Comparison of ENCODE assay signal across 1 cellular context in the genomic region with DNA sequence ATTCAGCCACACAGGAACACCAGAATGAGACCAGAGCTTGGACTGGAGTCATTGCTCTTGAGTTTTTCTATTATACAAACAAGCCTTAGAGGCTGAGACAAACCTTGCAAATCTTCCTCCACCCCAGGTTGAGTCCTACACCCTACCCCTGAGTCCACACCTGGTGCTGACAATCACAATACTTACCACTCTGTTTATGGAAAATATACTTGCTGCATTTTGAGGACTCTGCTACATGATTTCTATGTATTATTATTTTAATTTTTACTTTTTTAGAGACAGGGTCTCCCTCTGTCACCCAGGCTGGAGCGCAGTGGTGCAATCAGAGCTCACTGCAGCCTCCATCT.
TF ChIP-seq lines count a peak whose summit lies in the region.

No MANE protein-coding gene starts in this region.

TF ChIP-seq in HepG2, 621 proteins besides CTCF, POLR2A, EP300 and RAD21 (continued from another document):
- TF ChIP-seq, protein P1, sequence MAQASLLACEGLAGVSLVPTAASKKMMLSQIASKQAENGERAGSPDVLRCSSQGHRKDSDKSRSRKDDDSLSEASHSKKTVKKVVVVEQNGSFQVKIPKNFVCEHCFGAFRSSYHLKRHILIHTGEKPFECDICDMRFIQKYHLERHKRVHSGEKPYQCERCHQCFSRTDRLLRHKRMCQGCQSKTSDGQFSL (CRISPR knock-in tag; IDR thresholded peaks at IDR 0.05), result no peak
- TF ChIP-seq ZNF709 (CRISPR knock-in tag; IDR thresholded peaks at IDR 0.05), result no peak
- no peak for TF ChIP-seq ZNF234 (CRISPR knock-in tag; conservative IDR thresholded peaks at IDR 0.05)
- no peak for TF ChIP-seq HOXA3 (CRISPR knock-in tag; IDR thresholded peaks at IDR 0.05)
- TF ChIP-seq MEF2D (CRISPR knock-in tag; IDR thresholded peaks at IDR 0.05), result 0 out of 2 replicates have a peak, but pooled peaks have one; percentile 0
- TF ChIP-seq ZSCAN22 (CRISPR knock-in tag; IDR thresholded peaks at IDR 0.05), result no peak
- TF ChIP-seq PHF20 (CRISPR knock-in tag; IDR thresholded peaks at IDR 0.05), result 0 out of 2 replicates have a peak, but pooled peaks have one; percentile 1
- TF ChIP-seq ZNF562 (CRISPR knock-in tag; IDR thresholded peaks at IDR 0.05; ENCODE audit: borderline replicate concordance), result no peak
- TF ChIP-seq, protein P2, sequence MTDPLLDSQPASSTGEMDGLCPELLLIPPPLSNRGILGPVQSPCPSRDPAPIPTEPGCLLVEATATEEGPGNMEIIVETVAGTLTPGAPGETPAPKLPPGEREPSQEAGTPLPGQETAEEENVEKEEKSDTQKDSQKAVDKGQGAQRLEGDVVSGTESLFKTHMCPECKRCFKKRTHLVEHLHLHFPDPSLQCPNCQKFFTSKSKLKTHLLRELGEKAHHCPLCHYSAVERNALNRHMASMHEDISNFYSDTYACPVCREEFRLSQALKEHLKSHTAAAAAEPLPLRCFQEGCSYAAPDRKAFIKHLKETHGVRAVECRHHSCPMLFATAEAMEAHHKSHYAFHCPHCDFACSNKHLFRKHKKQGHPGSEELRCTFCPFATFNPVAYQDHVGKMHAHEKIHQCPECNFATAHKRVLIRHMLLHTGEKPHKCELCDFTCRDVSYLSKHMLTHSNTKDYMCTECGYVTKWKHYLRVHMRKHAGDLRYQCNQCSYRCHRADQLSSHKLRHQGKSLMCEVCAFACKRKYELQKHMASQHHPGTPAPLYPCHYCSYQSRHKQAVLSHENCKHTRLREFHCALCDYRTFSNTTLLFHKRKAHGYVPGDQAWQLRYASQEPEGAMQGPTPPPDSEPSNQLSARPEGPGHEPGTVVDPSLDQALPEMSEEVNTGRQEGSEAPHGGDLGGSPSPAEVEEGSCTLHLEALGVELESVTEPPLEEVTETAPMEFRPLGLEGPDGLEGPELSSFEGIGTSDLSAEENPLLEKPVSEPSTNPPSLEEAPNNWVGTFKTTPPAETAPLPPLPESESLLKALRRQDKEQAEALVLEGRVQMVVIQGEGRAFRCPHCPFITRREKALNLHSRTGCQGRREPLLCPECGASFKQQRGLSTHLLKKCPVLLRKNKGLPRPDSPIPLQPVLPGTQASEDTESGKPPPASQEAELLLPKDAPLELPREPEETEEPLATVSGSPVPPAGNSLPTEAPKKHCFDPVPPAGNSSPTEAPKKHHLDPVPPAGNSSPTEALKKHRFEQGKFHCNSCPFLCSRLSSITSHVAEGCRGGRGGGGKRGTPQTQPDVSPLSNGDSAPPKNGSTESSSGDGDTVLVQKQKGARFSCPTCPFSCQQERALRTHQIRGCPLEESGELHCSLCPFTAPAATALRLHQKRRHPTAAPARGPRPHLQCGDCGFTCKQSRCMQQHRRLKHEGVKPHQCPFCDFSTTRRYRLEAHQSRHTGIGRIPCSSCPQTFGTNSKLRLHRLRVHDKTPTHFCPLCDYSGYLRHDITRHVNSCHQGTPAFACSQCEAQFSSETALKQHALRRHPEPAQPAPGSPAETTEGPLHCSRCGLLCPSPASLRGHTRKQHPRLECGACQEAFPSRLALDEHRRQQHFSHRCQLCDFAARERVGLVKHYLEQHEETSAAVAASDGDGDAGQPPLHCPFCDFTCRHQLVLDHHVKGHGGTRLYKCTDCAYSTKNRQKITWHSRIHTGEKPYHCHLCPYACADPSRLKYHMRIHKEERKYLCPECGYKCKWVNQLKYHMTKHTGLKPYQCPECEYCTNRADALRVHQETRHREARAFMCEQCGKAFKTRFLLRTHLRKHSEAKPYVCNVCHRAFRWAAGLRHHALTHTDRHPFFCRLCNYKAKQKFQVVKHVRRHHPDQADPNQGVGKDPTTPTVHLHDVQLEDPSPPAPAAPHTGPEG (CRISPR knock-in tag; IDR thresholded peaks at IDR 0.05), result no peak
- TF ChIP-seq ZNF605 (CRISPR knock-in tag; IDR thresholded peaks at IDR 0.05), result peak; percentile 61
- TF ChIP-seq, protein P3, sequence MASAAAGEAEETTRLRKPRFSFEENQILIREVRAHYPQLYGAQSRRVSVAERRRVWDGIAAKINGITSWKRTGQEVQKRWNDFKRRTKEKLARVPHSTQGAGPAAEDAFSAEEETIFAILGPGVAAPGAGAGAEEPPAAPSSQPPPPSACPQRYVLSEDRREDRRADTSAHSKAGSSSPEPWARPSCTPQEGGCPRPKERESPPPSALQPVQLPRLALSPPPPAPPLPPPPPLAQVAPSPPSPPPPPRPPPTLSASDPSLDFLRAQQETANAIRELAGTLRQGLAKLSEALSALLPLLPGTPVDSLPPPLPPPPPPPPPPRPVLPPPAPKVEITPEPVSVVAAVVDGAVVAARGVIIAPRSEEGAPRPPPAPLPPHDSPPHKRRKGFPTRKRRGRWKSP (CRISPR knock-in tag; IDR thresholded peaks at IDR 0.05), result no peak
- no peak for TF ChIP-seq PAF1 (CRISPR knock-in tag; IDR thresholded peaks at IDR 0.05)
- TF ChIP-seq ZNF557 (CRISPR knock-in tag; IDR thresholded peaks at IDR 0.05), result 0 out of 2 replicates have a peak, but pooled peaks have one; percentile 31
- TF ChIP-seq ZNF713 (CRISPR knock-in tag; IDR thresholded peaks at IDR 0.05), result no peak
- TF ChIP-seq KMT2A (CRISPR knock-in tag; IDR thresholded peaks at IDR 0.05), result 0 out of 2 replicates have a peak, but pooled peaks have one; percentile 1
- 0 out of 2 replicates have a peak, but pooled peaks have one; percentile 0 for TF ChIP-seq FOSL2 (CRISPR knock-in tag; IDR thresholded peaks at IDR 0.05)
- TF ChIP-seq ESRRA (CRISPR knock-in tag; IDR thresholded peaks at IDR 0.05; ENCODE audit: low read depth), result no peak
